In the genomic region with DNA sequence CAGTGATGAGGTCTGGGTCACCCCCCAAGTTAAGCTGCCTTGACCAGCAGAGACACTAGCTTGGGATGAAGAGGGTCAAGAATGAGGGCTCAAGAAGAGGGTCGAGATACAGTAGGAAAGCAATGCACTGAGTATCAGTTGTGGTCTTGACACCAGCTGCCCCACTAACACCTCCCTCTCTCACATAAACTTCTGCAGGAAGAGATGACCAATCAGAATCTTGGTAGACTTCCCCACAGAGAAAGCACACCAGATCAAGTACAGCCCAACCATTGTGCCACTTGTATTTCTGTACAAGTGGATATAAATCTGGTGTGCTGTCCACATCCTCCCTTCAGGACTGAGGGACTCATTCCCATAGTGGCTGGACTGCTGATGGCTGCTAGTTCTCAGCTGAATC, we compare ENCODE assay signal across 27 cellular contexts.
"Had no signal": no experiment of that assay in that cellular context is flagged by ENCODE, and none has a peak within 500 bp of the region (broad histone marks: within the 10 kb centered on the region; RNA-seq: fewer than 3 reads in every experiment).

No MANE protein-coding gene starts in this region.

- H3K4me3 Mint-ChIP-seq: activated CD4-positive, alpha-beta memory T cell treated with anti-CD3 and anti-CD28 coated beads, Interleukin-2, amount 10 ng/mL, durations not matched to agents 7 days and 5 days; activated naive CD4-positive, alpha-beta T cell treated with anti-CD3 and anti-CD28 coated beads for 36 hours; activated naive CD4-positive, alpha-beta T cell treated with anti-CD3 and anti-CD28 coated beads, Interleukin-2, amount 50 U/mL, for 24 hours; activated naive CD8-positive, alpha-beta T cell treated with anti-CD3 and anti-CD28 coated beads, Interleukin-2, amount 10 ng/mL, durations not matched to agents 7 days and 5 days; activated T-cell treated with anti-CD3 and anti-CD28 coated beads, Interleukin-2, amount 50 U/mL, for 24 hours; activated T-cell treated with anti-CD3 and anti-CD28 coated beads, Interleukin-2, amount 50 U/mL, for 72 hours; effector memory CD8-positive, alpha-beta T cell had no signal

- ATAC-seq: activated T-cell treated with anti-CD3 and anti-CD28 coated beads, Interleukin-2, amount 50 U/mL, for 72 hours; body of pancreas; effector memory CD8-positive, alpha-beta T cell; foreskin keratinocyte; gastrocnemius medialis had no signal

- H3K4me1 ChIP-seq: body of pancreas, gastrocnemius medialis had no signal

- H3K27ac Mint-ChIP-seq: activated CD4-positive, alpha-beta memory T cell treated with anti-CD3 and anti-CD28 coated beads, Interleukin-2, amount 10 ng/mL, durations not matched to agents 7 days and 5 days; activated naive CD4-positive, alpha-beta T cell treated with anti-CD3 and anti-CD28 coated beads for 36 hours; activated naive CD4-positive, alpha-beta T cell treated with anti-CD3 and anti-CD28 coated beads, Interleukin-2, amount 50 U/mL, for 24 hours; activated naive CD8-positive, alpha-beta T cell treated with anti-CD3 and anti-CD28 coated beads, Interleukin-2, amount 10 ng/mL, durations not matched to agents 7 days and 5 days; activated T-cell treated with anti-CD3 and anti-CD28 coated beads, Interleukin-2, amount 50 U/mL, for 72 hours; effector memory CD8-positive, alpha-beta T cell had no signal

- H3K4me3 ChIP-seq: body of pancreas, esophagus muscularis mucosa, gastrocnemius medialis had no signal

- H3K27me3 Mint-ChIP-seq: activated CD4-positive, alpha-beta memory T cell treated with anti-CD3 and anti-CD28 coated beads, Interleukin-2, amount 10 ng/mL, durations not matched to agents 7 days and 5 days; activated naive CD4-positive, alpha-beta T cell treated with anti-CD3 and anti-CD28 coated beads, Interleukin-2, amount 50 U/mL, for 24 hours; activated naive CD8-positive, alpha-beta T cell treated with anti-CD3 and anti-CD28 coated beads, Interleukin-2, amount 10 ng/mL, durations not matched to agents 7 days and 5 days; effector memory CD8-positive, alpha-beta T cell had no signal

- DNase-seq: activated CD4-positive, alpha-beta memory T cell treated with anti-CD3 and anti-CD28 coated beads, Interleukin-2, amount 10 ng/mL, durations not matched to agents 7 days and 5 days; activated CD4-positive, alpha-beta T cell treated with anti-CD3 and anti-CD28 coated beads for 4 hours; activated CD4-positive, CD25-positive, alpha-beta regulatory T cell; activated CD4-positive, CD25-positive, alpha-beta regulatory T cell treated with anti-CD3 and anti-CD28 coated beads, Interleukin-2, amount 50 U/mL, for 72 hours; activated CD8-positive, alpha-beta memory T cell treated with anti-CD3 and anti-CD28 coated beads, Interleukin-2, amount 50 U/mL, for 48 hours; activated effector memory CD4-positive, alpha-beta T cell treated with anti-CD3 and anti-CD28 coated beads, Interleukin-2, amount 50 U/mL, for 16 hours; activated naive CD4-positive, alpha-beta T cell treated with anti-CD3 and anti-CD28 coated beads for 36 hours; activated naive CD8-positive, alpha-beta T cell treated with anti-CD3 and anti-CD28 coated beads, Interleukin-2, amount 10 ng/mL, durations not matched to agents 7 days and 5 days; activated T-cell treated with anti-CD3 and anti-CD28 coated beads for 4 hours; activated T-cell treated with anti-CD3 and anti-CD28 coated beads, Interleukin-2, amount 50 U/mL, for 24 hours; activated T-cell treated with anti-CD3 and anti-CD28 coated beads, Interleukin-2, amount 50 U/mL, for 72 hours; amygdala; aorta; body of pancreas; caudate nucleus; cortex of kidney; dermis blood vessel endothelial cell; effector CD4-positive, alpha-beta T cell; effector memory CD8-positive, alpha-beta T cell; erythroblast; foreskin keratinocyte; gastrocnemius medialis; glutamatergic neuron; T-helper 2 cell had no signal

- FAIRE-seq: colon had no signal

- H3K36me3 ChIP-seq: esophagus muscularis mucosa, gastrocnemius medialis had no signal

- H3K36me3 Mint-ChIP-seq: activated naive CD4-positive, alpha-beta T cell treated with anti-CD3 and anti-CD28 coated beads, Interleukin-2, amount 50 U/mL, for 24 hours; activated naive CD8-positive, alpha-beta T cell treated with anti-CD3 and anti-CD28 coated beads, Interleukin-2, amount 10 ng/mL, durations not matched to agents 7 days and 5 days had no signal

- H3K27me3 ChIP-seq: body of pancreas, esophagus muscularis mucosa, foreskin keratinocyte, gastrocnemius medialis had no signal

- H3K9me3 ChIP-seq: body of pancreas, esophagus muscularis mucosa, gastrocnemius medialis had no signal

- H3K9me3 Mint-ChIP-seq: activated naive CD4-positive, alpha-beta T cell treated with anti-CD3 and anti-CD28 coated beads for 36 hours; activated naive CD4-positive, alpha-beta T cell treated with anti-CD3 and anti-CD28 coated beads, Interleukin-2, amount 50 U/mL, for 24 hours; activated T-cell treated with anti-CD3 and anti-CD28 coated beads, Interleukin-2, amount 50 U/mL, for 24 hours; effector memory CD8-positive, alpha-beta T cell had no signal

- H3K27ac ChIP-seq: body of pancreas, esophagus muscularis mucosa, foreskin keratinocyte, gastrocnemius medialis had no signal
